Comparison of ENCODE assay signal across 1 cellular context in genomic region chr9:77013932-77014596, GRCh38.
TF ChIP-seq lines count a peak whose summit lies in the region.

No MANE protein-coding gene starts in this region.

TF ChIP-seq in A549, 52 proteins besides CTCF, POLR2A, EP300 and RAD21 (continued from another document):
- no peak for TF ChIP-seq HDAC2 (IDR thresholded peaks at IDR 0.05)
- TF ChIP-seq CBX8 (IDR thresholded peaks at IDR 0.05), result no peak
- no peak for TF ChIP-seq HMGXB4 (CRISPR knock-in tag; IDR thresholded peaks at IDR 0.05; ENCODE audit: borderline replicate concordance)
- no peak for TF ChIP-seq ZFP36 (IDR thresholded peaks at IDR 0.05; ENCODE audit: borderline replicate concordance, partially characterized antibody)
- no peak for TF ChIP-seq EHMT2 (IDR thresholded peaks at IDR 0.05; ENCODE audit: low read depth)
- no peak for TF ChIP-seq EHF (CRISPR knock-in tag; IDR thresholded peaks at IDR 0.05)
- TF ChIP-seq HOXA7 (CRISPR knock-in tag; IDR thresholded peaks at IDR 0.05), result no peak
- TF ChIP-seq FOSL2 (IDR thresholded peaks at IDR 0.05), result no peak
- TF ChIP-seq FOSL2 (CRISPR knock-in tag; IDR thresholded peaks at IDR 0.05), result no peak
- no peak for TF ChIP-seq RNF2 (IDR thresholded peaks at IDR 0.05; ENCODE audit: borderline replicate concordance, low read depth)
